ENCODE assay signal across 4 cellular contexts in genomic region chr5:23510434-23510833, GRCh38. TPM values are rescaled to one million over a fixed set of nuclear protein-coding genes. Genes with fewer than 3 reads are reported as not detected.
"Had no signal": no experiment of that assay in that cellular context is flagged by ENCODE, and none has a peak within 500 bp of the region (broad histone marks: within the 10 kb centered on the region; RNA-seq: fewer than 3 reads in every experiment).

No MANE protein-coding gene starts in this region.

RNA-seq across cellular contexts. Expression of gene PRDM9, which starts 3.0 kb away (rescaled TPM):
- total RNA-seq: LHCN-M2, M059J, MCF 10A, NCI-H460 had no signal
